In genomic region chr11:65615950-65616574, GRCh38 we compare ENCODE assay signal across 8 cellular contexts. TPM values are rescaled to one million over a fixed set of nuclear protein-coding genes. Genes with fewer than 3 reads are reported as not detected.
DNase-seq lines count a peak whose midpoint lies in the region; ATAC-seq and TF ChIP-seq lines count a peak whose summit lies in the region.

No MANE protein-coding gene starts in this region.

- H2AFZ ChIP-seq in HCT116 (ENCODE audit: low read depth, low read length, poor library complexity, severe bottlenecking) (no peak overlapping the region), PC-3 (ENCODE audit: low read length) (peak overlapping the region; percentile 45; the same call in 1 of the 2 replicates)

- H4K20me1 ChIP-seq in HCT116 (ENCODE audit: insufficient read depth) (no peaks in the 10 kb centered on the region), PC-3 (ENCODE audit: low read length) (peaks cover 17% of the 10 kb centered on the region)

- H3K27ac ChIP-seq in HCT116 (ENCODE audit: low read depth, low read length) (peak overlapping the region; percentile 86), PC-3 (ENCODE audit: low read length) (peak overlapping the region; percentile 81), lower lobe of right lung (peak overlapping the region; percentile 95), thyroid gland (peak overlapping the region in 2 of 3 donors; percentile 50 to 72)

- no peaks in the 10 kb centered on the region for H3K27me3 ChIP-seq in HCT116 (ENCODE audit: insufficient read depth, low read length)
- no peaks in the 10 kb centered on the region for H3K27me3 ChIP-seq in PC-3 (ENCODE audit: low read length)
- no peaks in the 10 kb centered on the region for H3K27me3 ChIP-seq in lower lobe of right lung (ENCODE audit: low read depth)
- H3K27me3 ChIP-seq in thyroid gland = no peaks in the 10 kb centered on the region

- DNase-seq in DMS53 (lab: John Stamatoyannopoulos, UW) (peak; percentile 67), DMS53 treated with DMSO at 0.1 percent for 48 hours (lab: John Stamatoyannopoulos, UW; ENCODE audit: unreplicated experiment) (no peak), HCT116 (ENCODE audit: low read depth, low spot score) (no peak), PC-3 (peak; percentile 29), choroid plexus epithelial cell (ENCODE audit: low read depth) (peak; percentile 21), lower lobe of right lung (no peak), thyroid gland (peak in 1 of 2 donors; percentile 27)
- DNase-seq in activated effector memory CD4-positive, alpha-beta T cell treated with anti-CD3 and anti-CD28 coated beads, Interleukin-2, amount 50 U/mL, for 16 hours = no peak

- no peak for TF ChIP-seq RAD21 in HCT116 (IDR thresholded peaks at IDR 0.05; ENCODE audit: low read depth)

- POLR2A ChIA-PET in HCT116 (lab: Charles Lee) (interaction anchor here (0.7 to 1.8 kb wide), 14 partner anchors 9 to 275 kb away, joined by 3 to 11 read pairs (median 5); partner anchors contain the start of genes CCDC85B, CFL1, NEAT1 and RELA), PC-3 (lab: Charles Lee; ENCODE audit: unreplicated experiment) (interaction anchor here (0.5 kb wide), 1 partner anchor 123 kb away, joined by 4 read pairs; no protein-coding TSS in a partner anchor)

- peaks cover 10 to 37% of the 10 kb centered on the region in 2 experiments for H3K4me1 ChIP-seq in HCT116 (ENCODE audit: control insufficient read depth in 1 of 2, insufficient read depth in 2 of 2, low read length in 2 of 2)
- H3K4me1 ChIP-seq in PC-3 (ENCODE audit: insufficient read depth, low read length) = peaks cover 34% of the 10 kb centered on the region
- H3K4me1 ChIP-seq in lower lobe of right lung = peaks cover 41% of the 10 kb centered on the region
- H3K4me1 ChIP-seq in thyroid gland = peaks cover 30 to 34% of the 10 kb centered on the region in 2 donors

- H3K79me2 ChIP-seq in HCT116 (ENCODE audit: insufficient read depth, low read length) (peaks cover 68% of the 10 kb centered on the region), PC-3 (ENCODE audit: low read length) (peaks cover 80% of the 10 kb centered on the region)

- WGBS in thyroid gland, 2 donors = 1 to 3% methylated on average over 10 to 16 of the region's 50 CpGs

- H3K4me2 ChIP-seq in HCT116 (ENCODE audit: low read length) = peak overlapping the region; percentile 90
- peak overlapping the region; percentile 89 for H3K4me2 ChIP-seq in PC-3 (ENCODE audit: low read length)

- peak overlapping the region; percentile 73 to 86 for H3K4me3 ChIP-seq in HCT116 (replicated peaks in 1 of 2; ENCODE audit: low read depth in 1 of 2, low read length in 2 of 2)
- H3K4me3 ChIP-seq in PC-3 (ENCODE audit: low read length) = peak overlapping the region; percentile 83
- H3K4me3 ChIP-seq in choroid plexus epithelial cell (ENCODE audit: low read depth, low read length) = peak overlapping the region; percentile 97
- peak overlapping the region; percentile 95 for H3K4me3 ChIP-seq in lower lobe of right lung
- peak overlapping the region; percentile 23 to 95 (median 57) for H3K4me3 ChIP-seq in thyroid gland (replicated peaks in 1 of 3)

- TF ChIP-seq POLR2A in HCT116 (IDR thresholded peaks at IDR 0.05; ENCODE audit: borderline replicate concordance, extremely low read depth, insufficient read depth, insufficient read length) (peak; percentile 8), thyroid gland (IDR thresholded peaks at IDR 0.05) (no peak)

- CTCF ChIA-PET in HCT116 (lab: Charles Lee) (interaction anchor here (1.0 to 1.5 kb wide), 8 partner anchors 10 to 269 kb away, joined by 3 to 15 read pairs (median 6); partner anchors contain the start of genes FAM89B, MUS81 and SIPA1), PC-3 (lab: Charles Lee) (interaction anchor here (0.5 to 0.7 kb wide), 3 partner anchors 12 to 283 kb away, joined by 3 to 8 read pairs (median 4); no protein-coding TSS in a partner anchor)

- H3K36me3 ChIP-seq in HCT116 (ENCODE audit: control insufficient read depth in 1 of 2, insufficient read depth in 2 of 2, low read length in 2 of 2) = peaks cover 19 to 27% of the 10 kb centered on the region in 2 experiments; a peak in 3 of 4 replicates
- peaks cover 29% of the 10 kb centered on the region for H3K36me3 ChIP-seq in PC-3 (ENCODE audit: low read depth, low read length)
- peaks cover 49% of the 10 kb centered on the region for H3K36me3 ChIP-seq in lower lobe of right lung
- H3K36me3 ChIP-seq in thyroid gland = peaks cover 34 to 38% of the 10 kb centered on the region in 2 donors

- TF ChIP-seq CTCF in HCT116 (IDR thresholded peaks at IDR 0.05 in 2 of 3, conservative IDR thresholded peaks at IDR 0.05 in 1 of 3; ENCODE audit: borderline replicate concordance in 1 of 3, insufficient read depth in 1 of 3, low read depth in 2 of 3, low read length in 2 of 3) = no peak
- no peak for TF ChIP-seq CTCF in PC-3 (conservative IDR thresholded peaks at IDR 0.05; ENCODE audit: low read depth, low read length)
- no peak for TF ChIP-seq CTCF in choroid plexus epithelial cell (conservative IDR thresholded peaks at IDR 0.05; ENCODE audit: low read depth, low read length)
- no peak for TF ChIP-seq CTCF in lower lobe of right lung (IDR thresholded peaks at IDR 0.05)
- TF ChIP-seq CTCF in thyroid gland (IDR thresholded peaks at IDR 0.05) = no peak

- H3K9me2 ChIP-seq in HCT116 (ENCODE audit: insufficient read depth) (no peaks in the 10 kb centered on the region), PC-3 (replicated peaks; ENCODE audit: low read length) (no peaks in the 10 kb centered on the region)

- intact Hi-C loops in HCT116 (cut with micrococcal nuclease) = loop anchor here (1.0 to 2.0 kb wide), 2 partner anchors 39 to 243 kb away; partner anchors contain the start of gene EHBP1L1
- intact Hi-C loops in PC-3 (cut with micrococcal nuclease) = loop anchor here (1.0 to 10.0 kb wide), 5 partner anchors 22 to 243 kb away; partner anchors contain the start of genes EHBP1L1 and SIPA1
- intact Hi-C loops in lower lobe of right lung (cut with DNase I) = no loop called here
- intact Hi-C loops in thyroid gland (cut with DNase I) = loop anchor here (5.0 kb wide), 2 partner anchors 36 to 689 kb away; no protein-coding TSS in a partner anchor

- BruUV-seq in HCT116 (replicated peaks; lab: Mats Ljungman, UMichigan) (no TSS peak), PC-3 (replicated peaks; lab: Mats Ljungman, UMichigan) (no TSS peak)

- peak; percentile 24 for ATAC-seq in HCT116
- ATAC-seq in PC-3 = peak; percentile 3; the same call in 1 of the 2 replicates
- peak in 1 of 2 donors; percentile 1 for ATAC-seq in lower lobe of right lung

- H3K9ac ChIP-seq in HCT116 (ENCODE audit: low read length) (peak overlapping the region; percentile 85), PC-3 (ENCODE audit: low read length) (peak overlapping the region; percentile 94)

- H3K9me3 ChIP-seq in HCT116 (ENCODE audit: control insufficient read depth in 1 of 2, insufficient read depth in 1 of 2, low read depth in 1 of 2, low read length in 2 of 2) = no peaks in the 10 kb centered on the region
- H3K9me3 ChIP-seq in PC-3 (ENCODE audit: low read length) = no peaks in the 10 kb centered on the region
- H3K9me3 ChIP-seq in lower lobe of right lung = no peaks in the 10 kb centered on the region
- no peaks in the 10 kb centered on the region for H3K9me3 ChIP-seq in thyroid gland

- RAD21 ChIA-PET in HCT116 (lab: Charles Lee; ENCODE audit: low non-redundant PET in 1 of 2, low total read pairs in 2 of 2, uncharacterized antibody in 2 of 2, unreplicated experiment in 2 of 2) = interaction anchor here in 1 of 2 experiments (1.2 kb wide), 1 partner anchor 96 kb away, joined by 3 read pairs; the partner anchor contains the start of gene KAT5

- H3F3A ChIP-seq in PC-3 (ENCODE audit: low read length, unreplicated experiment) = no peaks in the 10 kb centered on the region

TF ChIP-seq in HCT116, 20 proteins besides CTCF, POLR2A, EP300 and RAD21:
- TF ChIP-seq POLR2AphosphoS5 (IDR thresholded peaks at IDR 0.05; ENCODE audit: low read depth, low read length) (no peak), ZFX (IDR thresholded peaks at IDR 0.05) (peak; percentile 69; the same call in 1 of the 2 replicates), ZNF274 (IDR thresholded peaks at IDR 0.05; ENCODE audit: low read depth, low read length) (no peak)

RNA-seq across cellular contexts. Expression of gene PCNX3, which starts 0.5 kb away (rescaled TPM):
- total RNA-seq in HCT116 (2021; ENCODE audit: unreplicated experiment) (50.4 TPM), PC-3 (2014; rRNA removed) (53.6 and 69.9 TPM in 2 replicates), lower lobe of right lung (32.4 TPM), thyroid gland (10 to 100 TPM; 18.9 to 54.2 (median 47.0) TPM)
- 32.6 and 43.2 TPM in 2 replicates for polyA plus RNA-seq in HCT116 (2012)

RNA-seq across cellular contexts. Expression of gene MAP3K11, which starts 2.0 kb away (rescaled TPM):
- 59.8 TPM for total RNA-seq in HCT116 (2021; ENCODE audit: unreplicated experiment)
- 38.4 and 39.6 TPM in 2 replicates for polyA plus RNA-seq in HCT116 (2012)
- total RNA-seq in PC-3 (2014; rRNA removed) = 80.1 and 106 TPM in 2 replicates
- 113 TPM for total RNA-seq in lower lobe of right lung
- total RNA-seq in thyroid gland = 10 to 100 TPM; 43.1 to 67.8 (median 51.3) TPM

RNA-seq across cellular contexts. Expression of gene KCNK7, which starts 20.5 kb away (rescaled TPM):
- total RNA-seq in HCT116 (2021; ENCODE audit: unreplicated experiment) = 0.61 TPM
- 0.66 and 0.91 TPM in 2 replicates for polyA plus RNA-seq in HCT116 (2012)
- total RNA-seq in PC-3 (2014; rRNA removed) = 0.58 and 0.69 TPM in 2 replicates
- 1.7 TPM for total RNA-seq in lower lobe of right lung
- 1 to 10 TPM in 1 of 4 donors, not detected in 3; 1.2 TPM for total RNA-seq in thyroid gland

RNA-seq across cellular contexts. Expression of gene SIPA1, which starts 21.8 kb away (rescaled TPM):
- total RNA-seq in HCT116 (2021; ENCODE audit: unreplicated experiment) (105 TPM), PC-3 (2014; rRNA removed) (113 and 161 TPM in 2 replicates), lower lobe of right lung (102 TPM), thyroid gland (10 to 100 TPM; 19.2 to 40.6 (median 32.7) TPM)
- 88.0 and 91.4 TPM in 2 replicates for polyA plus RNA-seq in HCT116 (2012)

RNA-seq across cellular contexts. Expression of gene EHBP1L1, which starts 40.2 kb away (rescaled TPM):
- total RNA-seq in HCT116 (2021; ENCODE audit: unreplicated experiment) (105 TPM), PC-3 (2014; rRNA removed) (126 and 200 TPM in 2 replicates), lower lobe of right lung (110 TPM), thyroid gland (10 to 100 TPM in 2 of 4 donors, 1 to 10 TPM in 2; 8.6 to 18.8 (median 12.0) TPM)
- polyA plus RNA-seq in HCT116 (2012) = 88.5 and 90.6 TPM in 2 replicates

Comparison
In these comparisons a context has a peak if more than half of its experiments do, and no peak if none do; other contexts are left out.
1. DNase-seq: peak in DMS53 (single experiment), PC-3 (single experiment) and choroid plexus epithelial cell (single experiment); none in DMS53 treated with DMSO at 0.1 percent for 48 hours (single experiment), HCT116 (single experiment), lower lobe of right lung (single experiment) and activated effector memory CD4-positive, alpha-beta T cell treated with anti-CD3 and anti-CD28 coated beads, Interleukin-2, amount 50 U/mL, for 16 hours (single experiment).
2. Peak in every context shown above with its lines, with median percentiles within 50 percentile points of each other: H3K27ac ChIP-seq and H3K4me3 ChIP-seq.